ENCODE assay signal across 24 cellular contexts in genomic region chr22:27844656-27845602, GRCh38. TPM values are rescaled to one million over a fixed set of nuclear protein-coding genes. Genes with fewer than 3 reads are reported as not detected.
A peak's percentile ranks its signal among the peaks of the same experiment; 100 is the strongest.
DNase-seq lines count a peak whose midpoint lies in the region; ATAC-seq and TF ChIP-seq lines count a peak whose summit lies in the region.
"Had no signal": no experiment of that assay in that cellular context is flagged by ENCODE, and none has a peak within 500 bp of the region (broad histone marks: within the 10 kb centered on the region; RNA-seq: fewer than 3 reads in every experiment).

No MANE protein-coding gene starts in this region.

- peaks cover 53% of the 10 kb centered on the region for H3K36me3 Mint-ChIP-seq in MCF 10A (ENCODE audit: insufficient read depth, unreplicated experiment)

- no peaks in the 10 kb centered on the region for H3K9me3 Mint-ChIP-seq in MCF 10A (ENCODE audit: unreplicated experiment)
- H3K9me3 Mint-ChIP-seq: activated naive CD8-positive, alpha-beta T cell treated with anti-CD3 and anti-CD28 coated beads, Interleukin-2, amount 10 ng/mL, durations not matched to agents 7 days and 5 days; activated T-helper 17 cell treated with anti-CD3 and anti-CD28 coated beads, Interleukin-2, amount 50 U/mL, for 72 hours had no signal

- TF ChIP-seq CTCF in breast epithelium (IDR thresholded peaks at IDR 0.05) (no peak), MCF 10A (IDR thresholded peaks at IDR 0.05; ENCODE audit: unreplicated experiment) (no peak), upper lobe of left lung (IDR thresholded peaks at IDR 0.05) (no peak), lower lobe of right lung (IDR thresholded peaks at IDR 0.05) (no peak)

- H3K18ac ChIP-seq in mesendoderm (ENCODE audit: low read length): no peak overlapping the region

- no CpG with 5 or more reads among the region's 20 CpGs for WGBS in mesendoderm (ENCODE audit: extremely low coverage, insufficient coverage, low lambda C conversion rate)
- WGBS in upper lobe of left lung, 2 donors: 83 to 95% methylated on average over 10 to 20 of the region's 20 CpGs

- ATAC-seq in upper lobe of left lung (ENCODE audit: low FRiP score in 2 of 2) (no peak), GM19035 (IDR thresholded peaks at IDR 0.05; ENCODE audit: unreplicated experiment) (no peak), lower lobe of right lung (no peak), GM21367 (IDR thresholded peaks at IDR 0.05; ENCODE audit: unreplicated experiment) (no peak)
- ATAC-seq: activated T-helper 17 cell treated with anti-CD3 and anti-CD28 coated beads, Interleukin-2, amount 50 U/mL, for 72 hours; heart right ventricle; left lung; psoas muscle had no signal

- no peak overlapping the region for H3K4ac ChIP-seq in mesendoderm (ENCODE audit: low read depth, low read length)

- no peaks in the 10 kb centered on the region for H3K79me1 ChIP-seq in mesendoderm (ENCODE audit: low read length)

- intact Hi-C loops in breast epithelium (cut with DNase I; ENCODE audit: low total_unique reads): no loop called here
- intact Hi-C loops in MCF 10A (cut with micrococcal nuclease): no loop called here
- intact Hi-C loops in lower lobe of right lung (cut with DNase I): no loop called here

- H4K8ac ChIP-seq in mesendoderm (ENCODE audit: low read depth, low read length): no peak overlapping the region

- H3K27ac ChIP-seq in breast epithelium (peak overlapping the region; percentile 25 to 54), mesendoderm (ENCODE audit: low read depth, low read length) (no peak overlapping the region), upper lobe of left lung (no peak overlapping the region), lower lobe of right lung (no peak overlapping the region)
- H3K27ac ChIP-seq: heart right ventricle, left lung, psoas muscle, skin epidermis, tibial artery had no signal

- H3K27me3 ChIP-seq in breast epithelium: no peaks in the 10 kb centered on the region
- no peaks in the 10 kb centered on the region for H3K27me3 ChIP-seq in mesendoderm (ENCODE audit: insufficient read depth, low read length, poor library complexity)
- H3K27me3 ChIP-seq in upper lobe of left lung: no peaks in the 10 kb centered on the region
- no peaks in the 10 kb centered on the region for H3K27me3 ChIP-seq in lower lobe of right lung (ENCODE audit: low read depth)
- H3K27me3 ChIP-seq: BE2C, heart right ventricle, left lung, tibial artery had no signal

- no TSS peak for BruUV-seq in MCF 10A (replicated peaks; lab: Mats Ljungman, UMichigan)

- no peak for TF ChIP-seq POLR2A in breast epithelium (IDR thresholded peaks at IDR 0.05)
- no peak for TF ChIP-seq POLR2A in upper lobe of left lung (IDR thresholded peaks at IDR 0.05)

- no peak overlapping the region for H2BK5ac ChIP-seq in mesendoderm (ENCODE audit: low read length)

- H3K9ac ChIP-seq in mesendoderm (ENCODE audit: low read length): no peak overlapping the region

- no peak overlapping the region for H3K56ac ChIP-seq in mesendoderm (ENCODE audit: low read length)

- H3K4me1 Mint-ChIP-seq in MCF 10A (ENCODE audit: insufficient read depth, unreplicated experiment): no peaks in the 10 kb centered on the region

- no peaks in the 10 kb centered on the region for H3K27me3 Mint-ChIP-seq in MCF 10A (ENCODE audit: insufficient read depth, unreplicated experiment)
- H3K27me3 Mint-ChIP-seq: activated naive CD8-positive, alpha-beta T cell treated with anti-CD3 and anti-CD28 coated beads, Interleukin-2, amount 10 ng/mL, durations not matched to agents 7 days and 5 days; activated T-helper 17 cell treated with anti-CD3 and anti-CD28 coated beads, Interleukin-2, amount 50 U/mL, for 72 hours had no signal

- no peak overlapping the region for H3K23ac ChIP-seq in mesendoderm (ENCODE audit: low read length)

- H3K27ac Mint-ChIP-seq in MCF 10A (ENCODE audit: low read depth, unreplicated experiment): no peak overlapping the region
- H3K27ac Mint-ChIP-seq: activated naive CD8-positive, alpha-beta T cell treated with anti-CD3 and anti-CD28 coated beads, Interleukin-2, amount 10 ng/mL, durations not matched to agents 7 days and 5 days; activated T-helper 17 cell treated with anti-CD3 and anti-CD28 coated beads, Interleukin-2, amount 50 U/mL, for 72 hours had no signal

- no peak for TF ChIP-seq EP300 in upper lobe of left lung (IDR thresholded peaks at IDR 0.05)

- POLR2A ChIA-PET in MCF 10A (lab: Yijun Ruan, JAX): interaction anchor here (0.5 to 0.7 kb wide), 2 partner anchors 19 to 876 kb away, joined by 3 read pairs; no protein-coding TSS in a partner anchor

- H3K4me1 ChIP-seq in breast epithelium (peaks cover 3 to 4% of the 10 kb centered on the region in 2 donors), mesendoderm (ENCODE audit: control insufficient read depth, low read depth, low read length) (peaks cover 5% of the 10 kb centered on the region), upper lobe of left lung (peaks cover 0 to 11% (median 4%) of the 10 kb centered on the region in 4 donors), lower lobe of right lung (peaks cover 19% of the 10 kb centered on the region)

- H3K36me3 ChIP-seq in breast epithelium: no peaks in the 10 kb centered on the region
- no peaks in the 10 kb centered on the region for H3K36me3 ChIP-seq in mesendoderm (ENCODE audit: control insufficient read depth, insufficient read depth, low read length)
- peaks cover 0 to 13% (median 7%) of the 10 kb centered on the region in 4 donors for H3K36me3 ChIP-seq in upper lobe of left lung
- no peaks in the 10 kb centered on the region for H3K36me3 ChIP-seq in lower lobe of right lung

- H3K4me2 ChIP-seq in mesendoderm (ENCODE audit: low read length): no peak overlapping the region

- H4K5ac ChIP-seq in mesendoderm (ENCODE audit: low read length): no peak overlapping the region

- H2AK5ac ChIP-seq in mesendoderm (ENCODE audit: low read length): no peak overlapping the region

- no peaks in the 10 kb centered on the region for H3K79me2 ChIP-seq in mesendoderm (ENCODE audit: control insufficient read depth, insufficient read depth, low read length)

- H3K9me3 ChIP-seq in breast epithelium: no peaks in the 10 kb centered on the region
- H3K9me3 ChIP-seq in upper lobe of left lung: no peaks in the 10 kb centered on the region
- no peaks in the 10 kb centered on the region for H3K9me3 ChIP-seq in lower lobe of right lung
- H3K9me3 ChIP-seq: BE2C, heart right ventricle, left lung, psoas muscle, tibial artery had no signal

- no peak overlapping the region for H2BK15ac ChIP-seq in mesendoderm (replicated peaks; ENCODE audit: low read depth)

- H3K4me3 Mint-ChIP-seq in MCF 10A (ENCODE audit: unreplicated experiment): no peak overlapping the region
- H3K4me3 Mint-ChIP-seq: activated naive CD8-positive, alpha-beta T cell treated with anti-CD3 and anti-CD28 coated beads, Interleukin-2, amount 10 ng/mL, durations not matched to agents 7 days and 5 days; activated T-helper 17 cell treated with anti-CD3 and anti-CD28 coated beads, Interleukin-2, amount 50 U/mL, for 72 hours had no signal

- DNase-seq in breast epithelium (ENCODE audit: low spot score in 2 of 2) (no peak), MCF 10A (ENCODE audit: unreplicated experiment) (no peak), astrocyte of the hippocampus (ENCODE audit: low read depth, low spot score) (peak; percentile 37), mesendoderm (peak; percentile 65), upper lobe of left lung (peak; percentile 9 to 15), lower lobe of right lung (no peak)
- DNase-seq: activated CD4-positive, CD25-positive, alpha-beta regulatory T cell treated with anti-CD3 and anti-CD28 coated beads, Interleukin-2, amount 50 U/mL, for 72 hours; activated naive CD8-positive, alpha-beta T cell treated with anti-CD3 and anti-CD28 coated beads, Interleukin-2, amount 10 ng/mL, durations not matched to agents 7 days and 5 days; BE2C; dermis blood vessel endothelial cell; GOT3; heart right ventricle; left lung; NCI-H1105; NCI-H2081; NCI-H82; psoas muscle; SIG-M5; stimulated activated naive CD4-positive, alpha-beta T cell treated with Interleukin-2 at 50 U/mL for 16 hours had no signal

- H3K4me3 ChIP-seq in breast epithelium (no peak overlapping the region), mesendoderm (ENCODE audit: low read length) (no peak overlapping the region), upper lobe of left lung (no peak overlapping the region), lower lobe of right lung (no peak overlapping the region)
- H3K4me3 ChIP-seq: heart right ventricle, left lung, psoas muscle, skin epidermis, tibial artery had no signal

- no peak overlapping the region for H2BK120ac ChIP-seq in mesendoderm (ENCODE audit: low read depth, low read length)

- CTCF ChIA-PET in MCF 10A (lab: Yijun Ruan, JAX): interaction anchor here (0.7 kb wide), 1 partner anchor 84 kb away, joined by 4 read pairs; no protein-coding TSS in a partner anchor

RNA-seq across cellular contexts. Expression of gene MN1, which starts 43.4 kb away (rescaled TPM):
- total RNA-seq in breast epithelium: 1 to 10 TPM; 2.0 to 4.7 (median 3.2) TPM
- 3.9 and 5.7 TPM in 2 replicates for total RNA-seq in MCF 10A (2022)
- polyA plus RNA-seq in mesendoderm (2013, experiment 1 of 2): 1.3 TPM
- 1.4 TPM for polyA plus RNA-seq in mesendoderm (2013, experiment 2 of 2)
- 10 to 100 TPM in 1 of 6 donors, 1 to 10 TPM in 5; 1.0 to 17.8 (median 3.5) TPM for total RNA-seq in upper lobe of left lung
- 6.5 TPM for total RNA-seq in lower lobe of right lung

Comparison
In these comparisons a context has a peak if more than half of its experiments do, and no peak if none do; other contexts are left out.
1. DNase-seq: peak in astrocyte of the hippocampus (single experiment), mesendoderm (single experiment) and upper lobe of left lung (2 of 2); none in breast epithelium (0 of 2), MCF 10A (single experiment) and lower lobe of right lung (single experiment).
2. H3K27ac ChIP-seq: peak in breast epithelium (2 of 2); none in mesendoderm (single experiment), upper lobe of left lung (0 of 4) and lower lobe of right lung (single experiment).